In genomic region chr17:16683287-16684200, GRCh38 we compare ENCODE assay signal across 8 cellular contexts. TPM values are rescaled to one million over a fixed set of nuclear protein-coding genes. Genes with fewer than 3 reads are reported as not detected.
DNase-seq lines count a peak whose midpoint lies in the region; ATAC-seq and TF ChIP-seq lines count a peak whose summit lies in the region.
"Not testable (repeated sequence)": the region's sequence is repeated elsewhere in the genome, so short reads cannot be mapped to it uniquely, and the experiment has no call there.

No MANE protein-coding gene starts in this region.

- H2AFZ ChIP-seq in GM23338, parathyroid adenoma: not testable (repeated sequence)

- H3K9ac ChIP-seq in mesendoderm (ENCODE audit: low read length); parathyroid adenoma: not testable (repeated sequence)

- no CpG with 5 or more reads among the region's 45 CpGs for WGBS in mesendoderm (ENCODE audit: extremely low coverage, insufficient coverage, low lambda C conversion rate)
- WGBS in thyroid gland, 2 donors: 42 to 43% methylated on average over 45 of the region's 45 CpGs

- not testable (repeated sequence) for H3K9me3 ChIP-seq in parathyroid adenoma (ENCODE audit: control insufficient read depth, low read length); thyroid gland

- H3K27me3 Mint-ChIP-seq in GM23338 (ENCODE audit: insufficient read depth, low read depth, poor library complexity) (peaks cover 11% of the 10 kb centered on the region), WTC11 (ENCODE audit: low read depth) (peaks cover 15% of the 10 kb centered on the region)

- not testable (repeated sequence) for H4K20me1 ChIP-seq in GM23338 (replicated peaks; ENCODE audit: insufficient read depth)

- not testable (repeated sequence) for TF ChIP-seq CTCF in GM23338 (conservative IDR thresholded peaks at IDR 0.05; ENCODE audit: low read depth in 2 of 2); WTC11 (IDR thresholded peaks at IDR 0.05); parathyroid adenoma (IDR thresholded peaks at IDR 0.05); thyroid gland (IDR thresholded peaks at IDR 0.05)

- peaks cover 24% of the 10 kb centered on the region for H3K4me1 ChIP-seq in GM23338 (ENCODE audit: insufficient read depth)
- H3K4me1 ChIP-seq in mesendoderm (ENCODE audit: control insufficient read depth, low read depth, low read length); parathyroid adenoma; thyroid gland: not testable (repeated sequence)

- H3K79me2 ChIP-seq in GM23338 (replicated peaks; ENCODE audit: insufficient read depth); mesendoderm (ENCODE audit: control insufficient read depth, insufficient read depth, low read length); parathyroid adenoma: not testable (repeated sequence)

- H3K23ac ChIP-seq in mesendoderm (ENCODE audit: low read length): not testable (repeated sequence)

- peak overlapping the region; percentile 42 for H3K56ac ChIP-seq in mesendoderm (ENCODE audit: low read length)

- not testable (repeated sequence) for H2AK5ac ChIP-seq in mesendoderm (ENCODE audit: low read length)

- H4K5ac ChIP-seq in mesendoderm (ENCODE audit: low read length): not testable (repeated sequence)

- H4K8ac ChIP-seq in mesendoderm (ENCODE audit: low read depth, low read length): not testable (repeated sequence)

- not testable (repeated sequence) for H2BK15ac ChIP-seq in mesendoderm (replicated peaks; ENCODE audit: low read depth)

- H3K4me3 Mint-ChIP-seq in GM23338 (peak overlapping the region; percentile 20; the same call in 1 of the 3 replicates), WTC11 (peak overlapping the region; percentile 27)

- not testable (repeated sequence) for H3K18ac ChIP-seq in mesendoderm (ENCODE audit: low read length)

- not testable (repeated sequence) for H3K27ac ChIP-seq in GM23338 (ENCODE audit: low read depth); mesendoderm (ENCODE audit: low read depth, low read length); parathyroid adenoma; thyroid gland

- peaks cover 37% of the 10 kb centered on the region for H3K4me1 Mint-ChIP-seq in GM23338
- H3K4me1 Mint-ChIP-seq in WTC11: peaks cover 42% of the 10 kb centered on the region

- peak overlapping the region; percentile 25; the same call in 1 of the 2 replicates for H3K4me2 ChIP-seq in GM23338
- H3K4me2 ChIP-seq in mesendoderm (ENCODE audit: low read length): not testable (repeated sequence)
- H3K4me2 ChIP-seq in parathyroid adenoma (ENCODE audit: low read length): peak overlapping the region; percentile 59

- intact Hi-C loops in thyroid gland (cut with DNase I): not testable (repeated sequence)

- not testable (repeated sequence) for H3K4me3 ChIP-seq in GM23338; mesendoderm (ENCODE audit: low read length); thyroid gland (replicated peaks in 1 of 3)
- peak overlapping the region; percentile 16 for H3K4me3 ChIP-seq in parathyroid adenoma (ENCODE audit: low read depth, low read length)

- DNase-seq in GM23338 (ENCODE audit: low spot score) (peak; percentile 53), NCI-H146 treated with DMSO at 0.1 percent for 48 hours (lab: John Stamatoyannopoulos, UW; ENCODE audit: unreplicated experiment) (peak; percentile 17), WTC11 (ENCODE audit: low spot score) (peak; percentile 37), cerebellar cortex (ENCODE audit: low spot score) (peak; percentile 36), globus pallidus (ENCODE audit: low spot score) (peak; percentile 5), mesendoderm (peak; percentile 55), thyroid gland (peak; percentile 17 to 21)

- H3K27ac Mint-ChIP-seq in GM23338, WTC11: not testable (repeated sequence)

- not testable (repeated sequence) for H2BK5ac ChIP-seq in mesendoderm (ENCODE audit: low read length)

- not testable (repeated sequence) for H3K79me1 ChIP-seq in mesendoderm (ENCODE audit: low read length)

- H3K9me2 ChIP-seq in GM23338 (ENCODE audit: insufficient read depth): not testable (repeated sequence)

- not testable (repeated sequence) for TF ChIP-seq POLR2A in thyroid gland (IDR thresholded peaks at IDR 0.05)

- CTCF ChIA-PET in WTC11 (lab: Charles Lee): interaction anchor here (0.6 kb wide), 1 partner anchor 1180 kb away, joined by 4 read pairs; no protein-coding TSS in a partner anchor

- POLR2A ChIA-PET in WTC11 (lab: Charles Lee): interaction anchor here (0.9 kb wide), 1 partner anchor 31 kb away, joined by 3 read pairs; no protein-coding TSS in a partner anchor

- ATAC-seq in GM23338 (peak; percentile 68), WTC11 (peak; percentile 53)

- not testable (repeated sequence) for H3K9me3 Mint-ChIP-seq in GM23338, WTC11

- not testable (repeated sequence) for H3K36me3 ChIP-seq in GM23338 (ENCODE audit: insufficient read depth); mesendoderm (ENCODE audit: control insufficient read depth, insufficient read depth, low read length); parathyroid adenoma (ENCODE audit: control insufficient read depth, insufficient read depth, low read length); thyroid gland

- H3K36me3 Mint-ChIP-seq in GM23338 (ENCODE audit: low read depth); WTC11: not testable (repeated sequence)

- not testable (repeated sequence) for H3K4ac ChIP-seq in mesendoderm (ENCODE audit: low read depth, low read length)

- not testable (repeated sequence) for H3K27me3 ChIP-seq in GM23338 (ENCODE audit: insufficient read depth); mesendoderm (ENCODE audit: insufficient read depth, low read length, poor library complexity); parathyroid adenoma (ENCODE audit: control insufficient read depth, insufficient read depth, low read length); thyroid gland

- H3F3A ChIP-seq in GM23338 (replicated peaks; ENCODE audit: low read depth): not testable (repeated sequence)

- not testable (repeated sequence) for H2BK120ac ChIP-seq in mesendoderm (ENCODE audit: low read depth, low read length)

RNA-seq across cellular contexts. Expression of gene CCDC144A, which starts 6.5 kb away (rescaled TPM):
- total RNA-seq in GM23338 (2014; rRNA removed; shearing (Covaris generic)): 3.2 and 4.2 TPM in 2 replicates
- 5.5 and 13.9 TPM in 2 replicates for polyA plus RNA-seq in GM23338 (2016; fragmentation: Nextera tagmentation; extraction: Ambion mirVana)
- total RNA-seq in WTC11 (2021) (1.6 to 2.6 TPM (median 2.6 TPM) in 3 replicates), thyroid gland (10 to 100 TPM in 1 of 4 donors, 1 to 10 TPM in 2, under 1 TPM in 1; 0.78 to 31.5 (median 2.1) TPM)
- 0.24 TPM for polyA plus RNA-seq in mesendoderm (2013, experiment 1 of 2)
- 0.31 TPM for polyA plus RNA-seq in mesendoderm (2013, experiment 2 of 2)

RNA-seq across cellular contexts. Expression of gene ZNF624, which starts 29.9 kb away (rescaled TPM):
- total RNA-seq in GM23338 (2014; rRNA removed; shearing (Covaris generic)): 1.7 and 3.9 TPM in 2 replicates
- 0.94 and 2.7 TPM in 2 replicates for polyA plus RNA-seq in GM23338 (2016; fragmentation: Nextera tagmentation; extraction: Ambion mirVana)
- total RNA-seq in WTC11 (2021) (2.2 to 4.5 TPM (median 3.0 TPM) in 3 replicates), thyroid gland (1 to 10 TPM; 3.1 to 6.4 (median 4.9) TPM)
- polyA plus RNA-seq in mesendoderm (2013, experiment 1 of 2): 1.3 TPM
- 1.1 TPM for polyA plus RNA-seq in mesendoderm (2013, experiment 2 of 2)

Comparison
In these comparisons a context has a peak if more than half of its experiments do, and no peak if none do; other contexts are left out.
1. DNase-seq: peak in every context shown above with its lines; median percentile 55 in mesendoderm; 53 in GM23338; 37 in WTC11; 36 in cerebellar cortex; 19 in thyroid gland; 17 in NCI-H146 treated with DMSO at 0.1 percent for 48 hours; 5 in globus pallidus.